Comparison of ENCODE assay signal across 1 cellular context in genomic region chr6:26532699-26533523, GRCh38.
A peak's percentile ranks its signal among the peaks of the same experiment; 100 is the strongest.
TF ChIP-seq lines count a peak whose summit lies in the region.

No MANE protein-coding gene starts in this region.

TF ChIP-seq in K562, 482 proteins besides CTCF, POLR2A, EP300 and RAD21 (continued from another document and continues in another):
- TF ChIP-seq ZNF77 (CRISPR knock-in tag; IDR thresholded peaks at IDR 0.05) (no peak), HBP1 (CRISPR knock-in tag; IDR thresholded peaks at IDR 0.05) (no peak), NR3C1 (CRISPR knock-in tag; IDR thresholded peaks at IDR 0.05) (no peak), GTF2B (IDR thresholded peaks at IDR 0.05; ENCODE audit: extremely low read depth, insufficient read length) (no peak), NR2C1 (IDR thresholded peaks at IDR 0.05) (no peak; the same call in 1 of the 2 replicates), NR2C1 (tag; IDR thresholded peaks at IDR 0.05) (no peak), HDGF (IDR thresholded peaks at IDR 0.05) (no peak), ZNF175 (CRISPR knock-in tag; IDR thresholded peaks at IDR 0.05; ENCODE audit: low read depth) (no peak), EGR1 (conservative IDR thresholded peaks at IDR 0.05) (no peak), BMI1 (IDR thresholded peaks at IDR 0.05; ENCODE audit: low read length) (no peak), RCOR1 (IDR thresholded peaks at IDR 0.05; ENCODE audit: borderline replicate concordance in 1 of 2, low read depth in 2 of 2, low read length in 2 of 2) (peak; percentile 12 to 72; a peak in 3 of 4 replicates), EZH2 (IDR thresholded peaks at IDR 0.05; ENCODE audit: borderline replicate concordance, low read depth, low read length) (no peak), HMBOX1 (IDR thresholded peaks at IDR 0.05) (peak; percentile 98), NRF1 (conservative IDR thresholded peaks at IDR 0.05 in 1 of 2, IDR thresholded peaks at IDR 0.05 in 1 of 2) (no peak), ZKSCAN1 (IDR thresholded peaks at IDR 0.05; ENCODE audit: low read depth, low read length) (peak; percentile 80), PTRF (tag; IDR thresholded peaks at IDR 0.05) (no peak), ZNF232 (CRISPR knock-in tag; IDR thresholded peaks at IDR 0.05) (no peak), CREM (IDR thresholded peaks at IDR 0.05; ENCODE audit: low read depth) (peak; percentile 62), PREB (CRISPR knock-in tag; IDR thresholded peaks at IDR 0.05) (0 out of 2 replicates have a peak, but pooled peaks have one; percentile 31), ATF1 (CRISPR knock-in tag; IDR thresholded peaks at IDR 0.05) (no peak), ATF1 (tag; IDR thresholded peaks at IDR 0.05) (peak; percentile 78), SNAPC5 (CRISPR knock-in tag; IDR thresholded peaks at IDR 0.05) (no peak), CEBPZ (IDR thresholded peaks at IDR 0.05; ENCODE audit: borderline replicate concordance, low read depth, low read length) (no peak), ZNF785 (CRISPR knock-in tag; IDR thresholded peaks at IDR 0.05) (no peak), ZNF518B (CRISPR knock-in tag; IDR thresholded peaks at IDR 0.05) (no peak), CBX2 (IDR thresholded peaks at IDR 0.05; ENCODE audit: insufficient read depth, low read length, poor library complexity, severe bottlenecking) (no peak), ZBTB7A (IDR thresholded peaks at IDR 0.05; ENCODE audit: borderline replicate concordance, control insufficient read depth, low read depth, low read length) (no peak; the same call in 1 of the 2 replicates), PRPF4 (IDR thresholded peaks at IDR 0.05; ENCODE audit: insufficient read depth, low read depth, low read length, poor library complexity, severe bottlenecking) (no peak), ZNF41 (CRISPR knock-in tag; conservative IDR thresholded peaks at IDR 0.05) (peak; percentile 65; the same call in 1 of the 2 replicates), CLOCK (CRISPR knock-in tag; IDR thresholded peaks at IDR 0.05; ENCODE audit: borderline replicate concordance) (0 out of 2 replicates have a peak, but pooled peaks have one; percentile 21), DNMT1 (IDR thresholded peaks at IDR 0.05) (no peak), NR1H2 (CRISPR knock-in tag; IDR thresholded peaks at IDR 0.05) (no peak), HINFP (tag; conservative IDR thresholded peaks at IDR 0.05; ENCODE audit: low read depth) (no peak), ZEB2 (IDR thresholded peaks at IDR 0.05) (peak; percentile 17; the same call in 1 of the 2 replicates), PHB (CRISPR knock-in tag; IDR thresholded peaks at IDR 0.05) (no peak), NFIX (CRISPR knock-in tag; IDR thresholded peaks at IDR 0.05; ENCODE audit: low read depth) (no peak), ZBTB9 (CRISPR knock-in tag; IDR thresholded peaks at IDR 0.05) (peak; percentile 73), SMAD4 (CRISPR knock-in tag; conservative IDR thresholded peaks at IDR 0.05) (peak; percentile 59), ZC3H8 (IDR thresholded peaks at IDR 0.05) (no peak), PRMT5 (CRISPR knock-in tag; IDR thresholded peaks at IDR 0.05) (no peak), CTBP1 (IDR thresholded peaks at IDR 0.05; ENCODE audit: borderline replicate concordance) (peak; percentile 81; the same call in 1 of the 2 replicates), FOXO4 (CRISPR knock-in tag; IDR thresholded peaks at IDR 0.05) (no peak)
